8 cellular contexts compared by ENCODE assay signal in genomic region chr2:72745679-72746368, GRCh38.
A peak's percentile ranks its signal among the peaks of the same experiment; 100 is the strongest.
DNase-seq lines count a peak whose midpoint lies in the region; ATAC-seq, FAIRE-seq and TF ChIP-seq lines count a peak whose summit lies in the region.

No MANE protein-coding gene starts in this region.

- H3K27ac Mint-ChIP-seq in CD4-positive, alpha-beta memory T cell = no peak overlapping the region

- in situ Hi-C loops in HepG2 (cut with HindIII; ENCODE audit: extremely low pct_ligation_motif_present, low pct_unique_long_range_greater_than_20kb) = loop anchor here (5.0 to 25.0 kb wide), 3 partner anchors 161 to 1209 kb away; no protein-coding TSS in a partner anchor

- WGBS in HepG2 (ENCODE audit: low lambda C conversion rate) = 28% methylated on average over 2 of the region's 2 CpGs

- H3K9ac ChIP-seq in HepG2 (ENCODE audit: insufficient read depth, low read depth, low read length) = no peak overlapping the region

- TF ChIP-seq POLR2A in HepG2 (IDR thresholded peaks at IDR 0.05; ENCODE audit: insufficient read depth in 1 of 2, low read depth in 2 of 2, low read length in 2 of 2) = no peak

- no peaks in the 10 kb centered on the region for H3K9me3 ChIP-seq in CD4-positive, alpha-beta memory T cell (ENCODE audit: control insufficient read depth in 1 of 2, low read length in 2 of 2)
- no peaks in the 10 kb centered on the region for H3K9me3 ChIP-seq in HepG2 (ENCODE audit: low read length)

- H3K27ac ChIP-seq in CD4-positive, alpha-beta memory T cell (ENCODE audit: low read depth, low read length) = no peak overlapping the region
- no peak overlapping the region for H3K27ac ChIP-seq in HepG2 (ENCODE audit: extremely low read length, insufficient read depth, low read length)

- no peaks in the 10 kb centered on the region for H3K4me1 ChIP-seq in CD4-positive, alpha-beta memory T cell (ENCODE audit: insufficient read depth, low read length)
- peaks cover 21% of the 10 kb centered on the region for H3K4me1 ChIP-seq in HepG2 (ENCODE audit: insufficient read depth, low read length)

- ATAC-seq in HepG2 (peak; percentile 62; the same call in 2 of the 3 replicates), HG02678 (IDR thresholded peaks at IDR 0.05; ENCODE audit: unreplicated experiment) (no peak), HG03460 (IDR thresholded peaks at IDR 0.05; ENCODE audit: unreplicated experiment) (no peak)

- H3K4me3 Mint-ChIP-seq in CD4-positive, alpha-beta memory T cell = no peak overlapping the region

- no peaks in the 10 kb centered on the region for H4K20me1 ChIP-seq in HepG2 (ENCODE audit: insufficient read depth, low read length)

- intact Hi-C loops in CD4-positive, alpha-beta memory T cell (cut with micrococcal nuclease) = loop anchor here (5.0 kb wide), 1 partner anchor 594 kb away; no protein-coding TSS in a partner anchor
- intact Hi-C loops in HepG2 (cut with micrococcal nuclease; ENCODE audit: unreplicated experiment) = loop anchor here (1.0 to 5.0 kb wide), 6 partner anchors 144 to 1199 kb away; no protein-coding TSS in a partner anchor

- H3K36me3 Mint-ChIP-seq in CD4-positive, alpha-beta memory T cell = no peaks in the 10 kb centered on the region

- no TSS peak for BruUV-seq in HepG2 (replicated peaks; lab: Mats Ljungman, UMichigan)

- H3K4me3 ChIP-seq in CD4-positive, alpha-beta memory T cell (ENCODE audit: low read length in 2 of 2) = no peak overlapping the region
- no peak overlapping the region for H3K4me3 ChIP-seq in HFF-Myc (replicated peaks; ENCODE audit: low read depth, low read length)
- no peak overlapping the region for H3K4me3 ChIP-seq in cardiac fibroblast (replicated peaks in 1 of 2; ENCODE audit: low read depth in 2 of 2, low read length in 2 of 2)
- H3K4me3 ChIP-seq in HepG2 (replicated peaks in 1 of 3; ENCODE audit: insufficient read depth in 1 of 3, low read depth in 2 of 3, low read length in 3 of 3) = no peak overlapping the region

- DNase-seq in CD4-positive, alpha-beta memory T cell = peak in 4 of 5 donors; percentile 15 to 22 (median 17)
- peak; percentile 33 for DNase-seq in HFF-Myc (ENCODE audit: extremely low read depth, low read depth)
- peak; percentile 46 for DNase-seq in NCI-H748 (lab: John Stamatoyannopoulos, UW; ENCODE audit: unreplicated experiment)
- peak; percentile 86 to 87 for DNase-seq in cardiac fibroblast (ENCODE audit: low read depth in 2 of 2)
- peak; percentile 81 for DNase-seq in HepG2 (ENCODE audit: low spot score)
- no peak for DNase-seq in mesenteric fat pad (ENCODE audit: low spot score)

- no peaks in the 10 kb centered on the region for H3K36me3 ChIP-seq in CD4-positive, alpha-beta memory T cell (ENCODE audit: insufficient read depth, low read length)
- no peaks in the 10 kb centered on the region for H3K36me3 ChIP-seq in HepG2 (replicated peaks in 1 of 2; ENCODE audit: control insufficient read depth in 1 of 2, insufficient read depth in 2 of 2, low read length in 2 of 2)

- TF ChIP-seq RAD21 in HepG2 (CRISPR knock-in tag; IDR thresholded peaks at IDR 0.05) = peak; percentile 87

- no peaks in the 10 kb centered on the region for H3K27me3 ChIP-seq in CD4-positive, alpha-beta memory T cell (ENCODE audit: insufficient read depth, low read length)
- no peaks in the 10 kb centered on the region for H3K27me3 ChIP-seq in HepG2 (ENCODE audit: control insufficient read depth in 1 of 2, insufficient read depth in 2 of 2, low read length in 2 of 2)

- no peak for TF ChIP-seq EP300 in HepG2 (IDR thresholded peaks at IDR 0.05; ENCODE audit: low read depth in 2 of 2, low read length in 2 of 2)
- TF ChIP-seq EP300 in HepG2 (CRISPR knock-in tag; IDR thresholded peaks at IDR 0.05; ENCODE audit: borderline replicate concordance) = no peak

- FAIRE-seq in HepG2 (lab: Jason Lieb, UNC) = peak; percentile 36

- no peaks in the 10 kb centered on the region for H3K27me3 Mint-ChIP-seq in CD4-positive, alpha-beta memory T cell

- no peaks in the 10 kb centered on the region for H3K9me3 Mint-ChIP-seq in CD4-positive, alpha-beta memory T cell

- CTCF ChIA-PET in CD4-positive, alpha-beta memory T cell (lab: Charles Lee; ENCODE audit: partially characterized antibody) = interaction anchor here (0.8 to 3.4 kb wide), 10 partner anchors 8 to 1197 kb away, joined by 3 to 23 read pairs (median 4); no protein-coding TSS in a partner anchor
- CTCF ChIA-PET in HepG2 (lab: Yijun Ruan, JAX; ENCODE audit: low intra/inter-chr PET ratio, low total read pairs) = interaction anchor here (0.8 to 1.9 kb wide), 6 partner anchors 32 to 822 kb away, joined by 4 to 8 read pairs (median 7); no protein-coding TSS in a partner anchor

- H2AFZ ChIP-seq in HepG2 (ENCODE audit: low read length) = no peak overlapping the region

- H3K4me2 ChIP-seq in HepG2 (ENCODE audit: low read depth, low read length) = no peak overlapping the region

- POLR2A ChIA-PET in CD4-positive, alpha-beta memory T cell (lab: Charles Lee; ENCODE audit: partially characterized antibody) = no interaction called here
- POLR2A ChIA-PET in HepG2 (lab: Yijun Ruan, JAX) = no interaction called here

- no peaks in the 10 kb centered on the region for H3K79me2 ChIP-seq in HepG2 (ENCODE audit: insufficient read depth, low read length)

- H3K4me1 Mint-ChIP-seq in CD4-positive, alpha-beta memory T cell = peaks cover 0 to 1% (median 0%) of the 10 kb centered on the region in 4 donors

- TF ChIP-seq CTCF in HFF-Myc (IDR thresholded peaks at IDR 0.05; ENCODE audit: low read depth, low read length, missing control alignments) = peak; percentile 58
- TF ChIP-seq CTCF in cardiac fibroblast (IDR thresholded peaks at IDR 0.05; ENCODE audit: low read depth, low read length) = peak; percentile 60
- TF ChIP-seq CTCF in HepG2 (CRISPR knock-in tag; IDR thresholded peaks at IDR 0.05) = peak; percentile 85

TF ChIP-seq in HepG2, 621 proteins besides CTCF, POLR2A, EP300 and RAD21 (continues in another document):
- TF ChIP-seq SRSF1 (optimal IDR thresholded peaks at IDR 0.05; ENCODE audit: low read depth, low read length) (no peak), RFX1 (IDR thresholded peaks at IDR 0.05) (no peak), PHF5A (CRISPR knock-in tag; IDR thresholded peaks at IDR 0.05; ENCODE audit: low read depth, unreplicated experiment) (peak; percentile 62), ZNF773 (CRISPR knock-in tag; IDR thresholded peaks at IDR 0.05; ENCODE audit: borderline replicate concordance) (no peak), ZNF513 (CRISPR knock-in tag; conservative IDR thresholded peaks at IDR 0.05) (no peak), MXI1 (IDR thresholded peaks at IDR 0.05; ENCODE audit: borderline replicate concordance, low read depth, low read length) (no peak), SETDB1 (CRISPR knock-in tag; IDR thresholded peaks at IDR 0.05; ENCODE audit: borderline replicate concordance) (no peak), ZKSCAN1 (IDR thresholded peaks at IDR 0.05; ENCODE audit: low read length) (no peak), SOX13 (IDR thresholded peaks at IDR 0.05) (no peak), SOX13 (CRISPR knock-in tag; conservative IDR thresholded peaks at IDR 0.05 in 1 of 2, IDR thresholded peaks at IDR 0.05 in 1 of 2) (peak in 1 of 2 experiments; percentile 12; a peak in 1 of 4 replicates), MAFF (IDR thresholded peaks at IDR 0.05; ENCODE audit: low read depth, low read length) (0 out of 2 replicates have a peak, but pooled peaks have one; percentile 16), STAG1 (CRISPR knock-in tag; IDR thresholded peaks at IDR 0.05) (peak; percentile 92), KLF16 (CRISPR knock-in tag; IDR thresholded peaks at IDR 0.05) (peak in 1 of 2 experiments; percentile 46; a peak in 1 of 4 replicates), WIZ (CRISPR knock-in tag; IDR thresholded peaks at IDR 0.05) (no peak), ZNF569 (CRISPR knock-in tag; IDR thresholded peaks at IDR 0.05; ENCODE audit: borderline replicate concordance) (no peak), THRA (CRISPR knock-in tag; IDR thresholded peaks at IDR 0.05; ENCODE audit: borderline replicate concordance) (0 out of 2 replicates have a peak, but pooled peaks have one; percentile 23), ARID3A (IDR thresholded peaks at IDR 0.05; ENCODE audit: low read depth, low read length) (peak; percentile 36; the same call in 1 of the 2 replicates), SRY (CRISPR knock-in tag; IDR thresholded peaks at IDR 0.05) (no peak)
